Comparison of ENCODE assay signal across 8 cellular contexts in the genomic region with DNA sequence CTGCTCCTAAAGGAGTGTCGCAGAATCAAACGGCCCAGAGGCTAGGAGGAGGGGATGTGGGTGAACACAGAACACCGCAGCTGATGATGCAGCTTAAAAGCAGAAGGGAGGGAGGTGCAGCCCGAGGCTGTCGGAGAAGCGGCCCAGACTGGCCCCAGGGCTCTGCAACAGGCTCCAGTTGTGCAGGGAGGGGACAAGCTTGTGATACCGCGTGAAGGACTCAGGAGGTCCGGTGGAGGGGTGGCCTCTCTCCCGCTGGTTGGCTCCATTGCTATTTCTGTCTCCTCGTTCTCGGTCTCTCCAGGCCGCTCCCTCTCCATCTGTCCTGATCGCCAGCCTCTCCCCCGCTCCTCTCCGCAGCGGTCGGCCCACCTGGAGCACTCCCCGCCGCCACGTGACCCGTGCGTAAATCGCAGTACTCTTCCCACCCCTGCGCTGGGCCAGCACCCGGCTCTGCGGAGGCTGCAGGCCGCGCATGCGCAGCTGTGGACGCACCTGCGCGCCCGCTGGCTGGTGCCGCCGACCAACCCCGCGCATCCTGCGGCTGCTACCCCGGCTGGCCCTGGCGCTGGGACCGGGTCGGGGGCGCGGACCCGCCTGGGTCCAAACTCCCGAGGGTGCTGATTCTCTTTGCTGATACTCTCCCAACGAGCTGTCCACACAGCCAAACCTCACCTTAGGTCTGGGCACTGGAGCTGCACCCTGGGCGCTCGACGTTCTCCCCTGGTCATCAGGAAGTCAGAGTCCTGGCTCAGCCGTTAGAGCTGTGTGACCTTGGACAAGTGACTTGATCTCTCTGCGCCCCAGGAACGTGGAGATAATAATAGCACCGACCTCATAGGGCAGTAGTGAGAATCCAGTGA. TPM values are rescaled to one million over a fixed set of nuclear protein-coding genes. Genes with fewer than 3 reads are reported as not detected.
A peak's percentile ranks its signal among the peaks of the same experiment; 100 is the strongest.
DNase-seq lines count a peak whose midpoint lies in the region; ATAC-seq, FAIRE-seq and TF ChIP-seq lines count a peak whose summit lies in the region.

No MANE protein-coding gene starts in this region.

- H3K4me3 ChIP-seq in cardiac fibroblast (replicated peaks in 1 of 2; ENCODE audit: low read depth in 2 of 2, low read length in 2 of 2) (peak overlapping the region; percentile 6 to 24), keratinocyte (ENCODE audit: control insufficient read depth in 2 of 3, extremely low read depth in 1 of 3, insufficient read depth in 2 of 3, low read depth in 1 of 3, low read length in 3 of 3) (peak overlapping the region; percentile 1 to 45 (median 15))

- dilution Hi-C loops in keratinocyte (cut with MboI; ENCODE audit: extremely low pct_ligation_motif_present, low sequenced_read_pairs) = no loop called here

- no peaks in the 10 kb centered on the region for H3K9me3 ChIP-seq in keratinocyte (ENCODE audit: control insufficient read depth, low read depth, low read length)

- H3K27me3 ChIP-seq in keratinocyte (ENCODE audit: control insufficient read depth, extremely low read depth, insufficient read depth, low read length) = no peaks in the 10 kb centered on the region

- FAIRE-seq in keratinocyte (lab: Jason Lieb, UNC) = no peak

- no peaks in the 10 kb centered on the region for H4K20me1 ChIP-seq in keratinocyte (ENCODE audit: control insufficient read depth, extremely low read depth, insufficient read depth, low read length)

- peaks cover 5% of the 10 kb centered on the region for H3K79me2 ChIP-seq in keratinocyte (ENCODE audit: control insufficient read depth, insufficient read depth, low read length)

- DNase-seq in GM19238 (ENCODE audit: insufficient read length, low spot score) = peak; percentile 70
- DNase-seq in NCI-H2196 (lab: John Stamatoyannopoulos, UW; ENCODE audit: unreplicated experiment) = peak; percentile 94
- peak; percentile 40 to 47 for DNase-seq in cardiac fibroblast (ENCODE audit: low read depth in 2 of 2)
- DNase-seq in keratinocyte (ENCODE audit: low read depth, low spot score) = no peak
- peak; percentile 78 for DNase-seq in stimulated activated CD4-positive, alpha-beta T cell treated with anti-CD3 and anti-CD28 coated beads, Interleukin-12 subunit alpha, Interleukin-12 subunit beta, amount 100 ng/mL, for 4 hours
- no peak for DNase-seq in GOT3 (lab: John Stamatoyannopoulos, UW)

- H2AFZ ChIP-seq in keratinocyte (ENCODE audit: control insufficient read depth, low read length) = peak overlapping the region; percentile 54

- ATAC-seq in activated CD4-positive, CD25-positive, alpha-beta regulatory T cell treated with anti-CD3 and anti-CD28 coated beads, Interleukin-2, amount 50 U/mL, for 24 hours = peak; percentile 69 to 71
- no peak for ATAC-seq in HG03460 (IDR thresholded peaks at IDR 0.05; ENCODE audit: unreplicated experiment)

- no peaks in the 10 kb centered on the region for H3K36me3 ChIP-seq in keratinocyte (ENCODE audit: control insufficient read depth in 2 of 2, extremely low read depth in 1 of 2, insufficient read depth in 2 of 2, low read length in 2 of 2)

- no peak overlapping the region for H3K27ac ChIP-seq in keratinocyte (ENCODE audit: control insufficient read depth, insufficient read depth, low read length)

- peak overlapping the region; percentile 85 for H3K4me2 ChIP-seq in keratinocyte (ENCODE audit: control insufficient read depth, extremely low read depth, insufficient read depth, low read depth, low read length)

- H3K9me1 ChIP-seq in keratinocyte (ENCODE audit: control insufficient read depth, extremely low read depth, insufficient read depth, low read length) = no peaks in the 10 kb centered on the region

- peak overlapping the region; percentile 20 for H3K9ac ChIP-seq in keratinocyte (ENCODE audit: control insufficient read depth, extremely low read depth, insufficient read depth, low read length)

- no peak for TF ChIP-seq CTCF in cardiac fibroblast (IDR thresholded peaks at IDR 0.05; ENCODE audit: low read depth, low read length)
- no peak for TF ChIP-seq CTCF in keratinocyte (optimal IDR thresholded peaks at IDR 0.05 in 1 of 3, IDR thresholded peaks at IDR 0.05 in 1 of 3, conservative IDR thresholded peaks at IDR 0.05 in 1 of 3; ENCODE audit: extremely low read depth in 1 of 3, insufficient read depth in 2 of 3, low read length in 3 of 3)

- H3K4me1 ChIP-seq in keratinocyte (ENCODE audit: control insufficient read depth, extremely low read depth, insufficient read depth, low read length) = peaks cover 8% of the 10 kb centered on the region

RNA-seq across cellular contexts. Expression of a gene that starts 3.7 kb away (rescaled TPM):
- polyA plus RNA-seq in keratinocyte = 7.8 to 22.2 TPM (median 17.1 TPM) in 3 replicates
- polyA plus RNA-seq in keratinocyte (2011; ENCODE audit: low read depth) = 19.1 TPM
- polyA plus RNA-seq in keratinocyte (2011; cell fraction: cytosol; rRNA removed) = 26.8 and 30.2 TPM in 2 replicates
- polyA plus RNA-seq in keratinocyte (2011; cell fraction: nucleus; rRNA removed) = 37.0 and 43.4 TPM in 2 replicates
- polyA plus RNA-seq in keratinocyte (2012; ENCODE audit: low replicate concordance) = 22.7 and 30.0 TPM in 2 replicates
- 18.2 to 43.8 TPM (median 24.5 TPM) in 3 replicates for polyA minus RNA-seq in keratinocyte
- 21.1 TPM for polyA minus RNA-seq in keratinocyte (2011; cell fraction: cytosol; rRNA and poly(A)+ RNA removed)
- 16.2 and 26.9 TPM in 2 replicates for polyA minus RNA-seq in keratinocyte (2011; cell fraction: nucleus; rRNA and poly(A)+ RNA removed)

Comparison
In these comparisons a context has a peak if more than half of its experiments do, and no peak if none do; other contexts are left out.
1. DNase-seq: peak in GM19238 (single experiment), NCI-H2196 (single experiment), cardiac fibroblast (2 of 2) and stimulated activated CD4-positive, alpha-beta T cell treated with anti-CD3 and anti-CD28 coated beads, Interleukin-12 subunit alpha, Interleukin-12 subunit beta, amount 100 ng/mL, for 4 hours (single experiment); none in keratinocyte (single experiment) and GOT3 (single experiment).